ENCODE assay signal across 12 cellular contexts in genomic region chr6:53426544-53427270, GRCh38.
DNase-seq lines count a peak whose midpoint lies in the region; ATAC-seq, FAIRE-seq and TF ChIP-seq lines count a peak whose summit lies in the region.
"Had no signal": no experiment of that assay in that cellular context is flagged by ENCODE, and none has a peak within 500 bp of the region (broad histone marks: within the 10 kb centered on the region; RNA-seq: fewer than 3 reads in every experiment).

No MANE protein-coding gene starts in this region.

- H3K27me3 ChIP-seq in hepatocyte (no peaks in the 10 kb centered on the region), uterus (no peaks in the 10 kb centered on the region)

- no peak overlapping the region for H3K4me2 ChIP-seq in hepatocyte

- intact Hi-C loops in uterus (cut with DNase I; ENCODE audit: low total_unique reads), result no loop called here

- ATAC-seq in HG02798 (IDR thresholded peaks at IDR 0.05; ENCODE audit: poor library complexity, unreplicated experiment) (peak; percentile 88), HG03575 (IDR thresholded peaks at IDR 0.05; ENCODE audit: extremely low read depth, insufficient number of reproducible peaks, low FRiP score, unreplicated experiment) (peak; percentile 93)

- H3K36me3 ChIP-seq in hepatocyte (replicated peaks; ENCODE audit: insufficient read depth, low read depth) (no peaks in the 10 kb centered on the region), uterus (no peaks in the 10 kb centered on the region)

- H3K4me1 ChIP-seq in hepatocyte (ENCODE audit: insufficient read depth) (no peaks in the 10 kb centered on the region), uterus (no peaks in the 10 kb centered on the region)
- H3K4me1 ChIP-seq: parathyroid adenoma had no signal

- H3K9me3 ChIP-seq in hepatocyte (ENCODE audit: low read depth) (no peaks in the 10 kb centered on the region), uterus (no peaks in the 10 kb centered on the region)

- no peaks in the 10 kb centered on the region for H3K9me2 ChIP-seq in hepatocyte (replicated peaks; ENCODE audit: insufficient read depth)

- 91% methylated on average over 5 of the region's 5 CpGs for WGBS in hepatocyte (ENCODE audit: low lambda C conversion rate, missing lambda C conversion rate)

- H2AFZ ChIP-seq in hepatocyte, result no peak overlapping the region
- H2AFZ ChIP-seq: parathyroid adenoma had no signal

- TF ChIP-seq POLR2A in GM12891 (IDR thresholded peaks at IDR 0.05; ENCODE audit: low read depth, low read length) (no peak), uterus (IDR thresholded peaks at IDR 0.05) (no peak)

- H3K4me3 ChIP-seq in hepatocyte (no peak overlapping the region), uterus (no peak overlapping the region)

- TF ChIP-seq CTCF in hepatocyte (IDR thresholded peaks at IDR 0.05; ENCODE audit: poor library complexity) (no peak), uterus (IDR thresholded peaks at IDR 0.05) (no peak)

- no peaks in the 10 kb centered on the region for H3K79me2 ChIP-seq in hepatocyte
- H3K79me2 ChIP-seq: parathyroid adenoma had no signal

- FAIRE-seq in GM12891 (lab: Jason Lieb, UNC) (peak; percentile 71), GM19239 (lab: Jason Lieb, UNC) (peak; percentile 76)
- FAIRE-seq: H1 had no signal

- DNase-seq in GM12891 (ENCODE audit: insufficient read length, low spot score) (no peak), GM19239 (ENCODE audit: insufficient read length, low spot score) (no peak), hepatocyte (ENCODE audit: low spot score) (no peak), NCI-H82 (lab: John Stamatoyannopoulos, UW) (no peak), SW 1271 (lab: John Stamatoyannopoulos, UW) (no peak), uterus (no peak)
- DNase-seq: immature natural killer cell, NCI-H1105 treated with DMSO at 0.1 percent for 48 hours had no signal

- no peaks in the 10 kb centered on the region for H4K20me1 ChIP-seq in hepatocyte (ENCODE audit: insufficient read depth, poor library complexity, severe bottlenecking)

- no peak overlapping the region for H3K27ac ChIP-seq in hepatocyte
- H3K27ac ChIP-seq in uterus, result no peak overlapping the region
- H3K27ac ChIP-seq: parathyroid adenoma had no signal

TF ChIP-seq in GM12891, 5 proteins besides CTCF, POLR2A, EP300 and RAD21:
- peak; percentile 65 for TF ChIP-seq SPI1 (IDR thresholded peaks at IDR 0.05; ENCODE audit: low read depth, low read length)
- TF ChIP-seq PAX5 (IDR thresholded peaks at IDR 0.05; ENCODE audit: insufficient read depth, low read length, severe bottlenecking), result no peak
